ENCODE assay signal across 19 cellular contexts in genomic region chr11:78036313-78036712, GRCh38. TPM values are rescaled to one million over a fixed set of nuclear protein-coding genes. Genes with fewer than 3 reads are reported as not detected.
"Had no signal": no experiment of that assay in that cellular context is flagged by ENCODE, and none has a peak within 500 bp of the region (broad histone marks: within the 10 kb centered on the region; RNA-seq: fewer than 3 reads in every experiment).

No MANE protein-coding gene starts in this region.

- H3K36me3 ChIP-seq: esophagus squamous epithelium, gastroesophageal sphincter, left lung, lower lobe of right lung, sigmoid colon, upper lobe of left lung, vagina had no signal

- H3K27me3 ChIP-seq: esophagus squamous epithelium, gastroesophageal sphincter, left lung, sigmoid colon, upper lobe of left lung, vagina had no signal

- H3K4me3 ChIP-seq: esophagus squamous epithelium, gastroesophageal sphincter, left lung, lower lobe of right lung, sigmoid colon, skin epidermis, upper lobe of left lung, vagina had no signal

- ATAC-seq: gastroesophageal sphincter had no signal

- DNase-seq: dermis blood vessel endothelial cell; esophagus squamous epithelium; glutamatergic neuron; immature natural killer cell; midbrain; naive B cell; sigmoid colon; stimulated activated CD4-positive, alpha-beta T cell treated with anti-CD3 and anti-CD28 coated beads, Interleukin-2, amount 100 ng/mL, for 24 hours; stimulated activated naive CD4-positive, alpha-beta T cell had no signal

- H3K9me3 ChIP-seq: esophagus squamous epithelium, gastroesophageal sphincter, left lung, lower lobe of right lung, sigmoid colon, upper lobe of left lung, vagina had no signal

- FAIRE-seq: colon, keratinocyte had no signal

- H3K27ac ChIP-seq: esophagus squamous epithelium, gastroesophageal sphincter, left lung, lower lobe of right lung, sigmoid colon, skin epidermis, vagina had no signal

RNA-seq across cellular contexts. Expression of gene THRSP, which starts 27.3 kb away (rescaled TPM):
- total RNA-seq: dermis blood vessel endothelial cell, epithelial cell of proximal tubule, esophagus squamous epithelium, left lung, lower lobe of right lung, pulmonary artery endothelial cell, vagina had no signal
- polyA plus RNA-seq: keratinocyte had no signal
